In genomic region chr2:220998156-220998555, GRCh38 we compare ENCODE assay signal across 22 cellular contexts.
DNase-seq lines count a peak whose midpoint lies in the region; ATAC-seq and TF ChIP-seq lines count a peak whose summit lies in the region.
"Had no signal": no experiment of that assay in that cellular context is flagged by ENCODE, and none has a peak within 500 bp of the region (broad histone marks: within the 10 kb centered on the region; RNA-seq: fewer than 3 reads in every experiment).

No MANE protein-coding gene starts in this region.

- no peaks in the 10 kb centered on the region for H3K9me3 ChIP-seq in neural progenitor cell (ENCODE audit: low read depth)
- no peaks in the 10 kb centered on the region for H3K9me3 ChIP-seq in body of pancreas
- H3K9me3 ChIP-seq: A549; BLaER1 treated with 17β-estradiol and CSF1 and Interleukin-3, amounts not matched to agents 10 nM and 100 nM had no signal

- H4K20me1 ChIP-seq in neural progenitor cell (ENCODE audit: low read depth): no peaks in the 10 kb centered on the region
- H4K20me1 ChIP-seq: BLaER1 treated with 17β-estradiol and CSF1 and Interleukin-3, amounts not matched to agents 10 nM and 100 nM had no signal

- no peak overlapping the region for H3K9ac ChIP-seq in neural progenitor cell
- H3K9ac ChIP-seq: BLaER1 treated with 17β-estradiol and CSF1 and Interleukin-3, amounts not matched to agents 10 nM and 100 nM had no signal

- TF ChIP-seq CTCF in neural progenitor cell (IDR thresholded peaks at IDR 0.05) (no peak), body of pancreas (IDR thresholded peaks at IDR 0.05) (no peak)

- H3K4me1 Mint-ChIP-seq in activated CD4-positive, alpha-beta T cell treated with anti-CD3 and anti-CD28 coated beads, Interleukin-2, amount 10 ng/mL, durations not matched to agents 24 days and 14 days: no peaks in the 10 kb centered on the region
- no peaks in the 10 kb centered on the region for H3K4me1 Mint-ChIP-seq in activated CD4-positive, alpha-beta T cell treated with anti-CD3 and anti-CD28 coated beads, Interleukin-2, amount 10 ng/mL, durations not matched to agents 7 days and 5 days
- peaks cover 2% of the 10 kb centered on the region for H3K4me1 Mint-ChIP-seq in neural progenitor cell
- no peaks in the 10 kb centered on the region for H3K4me1 Mint-ChIP-seq in stimulated activated memory B cell treated with anti-CD40 and anti-IgM and Interleukin-4, amounts not matched to agents 10 μg/mL and 1 μg/mL and 100 μg/mL, for 72 hours
- H3K4me1 Mint-ChIP-seq: B cell had no signal

- no peaks in the 10 kb centered on the region for H3K79me2 ChIP-seq in neural progenitor cell (ENCODE audit: low read depth)

- intact Hi-C loops in activated CD4-positive, alpha-beta T cell treated with anti-CD3 and anti-CD28 coated beads, Interleukin-2, amount 10 ng/mL, durations not matched to agents 24 days and 14 days (cut with micrococcal nuclease): no loop called here
- intact Hi-C loops in body of pancreas (cut with DNase I): no loop called here

- H3K27me3 Mint-ChIP-seq in activated CD4-positive, alpha-beta T cell treated with anti-CD3 and anti-CD28 coated beads, Interleukin-2, amount 10 ng/mL, durations not matched to agents 24 days and 14 days: peaks cover 3% of the 10 kb centered on the region
- H3K27me3 Mint-ChIP-seq in activated CD4-positive, alpha-beta T cell treated with anti-CD3 and anti-CD28 coated beads, Interleukin-2, amount 10 ng/mL, durations not matched to agents 7 days and 5 days: peaks cover 3% of the 10 kb centered on the region
- peaks cover 2% of the 10 kb centered on the region for H3K27me3 Mint-ChIP-seq in neural progenitor cell (ENCODE audit: insufficient read depth, low read depth)
- peaks cover 9% of the 10 kb centered on the region for H3K27me3 Mint-ChIP-seq in stimulated activated memory B cell treated with anti-CD40 and anti-IgM and Interleukin-4, amounts not matched to agents 10 μg/mL and 1 μg/mL and 100 μg/mL, for 72 hours

- DNase-seq in activated CD4-positive, alpha-beta T cell treated with anti-CD3 and anti-CD28 coated beads, Interleukin-2, amount 10 ng/mL, durations not matched to agents 24 days and 14 days: peak; percentile 35
- no peak for DNase-seq in activated CD4-positive, alpha-beta T cell treated with anti-CD3 and anti-CD28 coated beads, Interleukin-2, amount 10 ng/mL, durations not matched to agents 7 days and 5 days
- DNase-seq in SK-N-DZ (ENCODE audit: low spot score): peak; percentile 73
- DNase-seq in neural progenitor cell (ENCODE audit: low spot score): no peak
- DNase-seq in body of pancreas: no peak
- DNase-seq in NCI-H2107 treated with DMSO at 0.1 percent for 48 hours (lab: John Stamatoyannopoulos, UW; ENCODE audit: unreplicated experiment): no peak
- DNase-seq: AML-193; CD4-positive, alpha-beta T cell; CD8-positive, alpha-beta T cell; DMS 273 treated with DMSO at 0.1 percent for 48 hours; DMS153; DMS53; DMS79; DND-41; GDM1 had no signal

- H3K36me3 ChIP-seq in neural progenitor cell (no peaks in the 10 kb centered on the region), body of pancreas (replicated peaks in 1 of 2; ENCODE audit: insufficient read depth in 1 of 2, low read depth in 2 of 2) (no peaks in the 10 kb centered on the region)
- H3K36me3 ChIP-seq: BLaER1 treated with 17β-estradiol and CSF1 and Interleukin-3, amounts not matched to agents 10 nM and 100 nM had no signal

- no peaks in the 10 kb centered on the region for H3K9me3 Mint-ChIP-seq in activated CD4-positive, alpha-beta T cell treated with anti-CD3 and anti-CD28 coated beads, Interleukin-2, amount 10 ng/mL, durations not matched to agents 24 days and 14 days
- H3K9me3 Mint-ChIP-seq in activated CD4-positive, alpha-beta T cell treated with anti-CD3 and anti-CD28 coated beads, Interleukin-2, amount 10 ng/mL, durations not matched to agents 7 days and 5 days: no peaks in the 10 kb centered on the region
- no peaks in the 10 kb centered on the region for H3K9me3 Mint-ChIP-seq in neural progenitor cell
- no peaks in the 10 kb centered on the region for H3K9me3 Mint-ChIP-seq in stimulated activated memory B cell treated with anti-CD40 and anti-IgM and Interleukin-4, amounts not matched to agents 10 μg/mL and 1 μg/mL and 100 μg/mL, for 72 hours
- H3K9me3 Mint-ChIP-seq: CD4-positive, alpha-beta T cell; CD8-positive, alpha-beta T cell had no signal

- no peak overlapping the region for H3K4me3 Mint-ChIP-seq in activated CD4-positive, alpha-beta T cell treated with anti-CD3 and anti-CD28 coated beads, Interleukin-2, amount 10 ng/mL, durations not matched to agents 24 days and 14 days
- H3K4me3 Mint-ChIP-seq in activated CD4-positive, alpha-beta T cell treated with anti-CD3 and anti-CD28 coated beads, Interleukin-2, amount 10 ng/mL, durations not matched to agents 7 days and 5 days: no peak overlapping the region
- H3K4me3 Mint-ChIP-seq in neural progenitor cell: no peak overlapping the region
- no peak overlapping the region for H3K4me3 Mint-ChIP-seq in stimulated activated memory B cell treated with anti-CD40 and anti-IgM and Interleukin-4, amounts not matched to agents 10 μg/mL and 1 μg/mL and 100 μg/mL, for 72 hours
- H3K4me3 Mint-ChIP-seq: B cell; CD4-positive, alpha-beta T cell; CD8-positive, alpha-beta T cell had no signal

- no peaks in the 10 kb centered on the region for H3K4me1 ChIP-seq in neural progenitor cell
- no peaks in the 10 kb centered on the region for H3K4me1 ChIP-seq in body of pancreas
- H3K4me1 ChIP-seq: A549; BLaER1 treated with 17β-estradiol and CSF1 and Interleukin-3, amounts not matched to agents 10 nM and 100 nM had no signal

- H2AFZ ChIP-seq in neural progenitor cell (replicated peaks): peak overlapping the region; percentile 79

- H3K4me2 ChIP-seq in neural progenitor cell: no peak overlapping the region
- H3K4me2 ChIP-seq: A549; BLaER1 treated with 17β-estradiol and CSF1 and Interleukin-3, amounts not matched to agents 10 nM and 100 nM had no signal

- H3K4me3 ChIP-seq in neural progenitor cell: no peak overlapping the region
- H3K4me3 ChIP-seq in body of pancreas: no peak overlapping the region
- H3K4me3 ChIP-seq: A549; BLaER1 treated with 17β-estradiol and CSF1 and Interleukin-3, amounts not matched to agents 10 nM and 100 nM; GM12878 had no signal

- TF ChIP-seq POLR2A in body of pancreas (IDR thresholded peaks at IDR 0.05): no peak

- no peaks in the 10 kb centered on the region for H3K27me3 ChIP-seq in neural progenitor cell
- no peaks in the 10 kb centered on the region for H3K27me3 ChIP-seq in body of pancreas
- H3K27me3 ChIP-seq: BLaER1 treated with 17β-estradiol and CSF1 and Interleukin-3, amounts not matched to agents 10 nM and 100 nM had no signal

- POLR2A ChIA-PET in activated CD4-positive, alpha-beta T cell treated with anti-CD3 and anti-CD28 coated beads, Interleukin-2, amount 10 ng/mL, durations not matched to agents 7 days and 5 days (lab: Charles Lee): no interaction called here

- H3K27ac ChIP-seq in neural progenitor cell: no peak overlapping the region
- no peak overlapping the region for H3K27ac ChIP-seq in body of pancreas
- H3K27ac ChIP-seq: 22Rv1; A549; BLaER1 treated with 17β-estradiol and CSF1 and Interleukin-3, amounts not matched to agents 10 nM and 100 nM; C4-2B had no signal

- CTCF ChIA-PET in activated CD4-positive, alpha-beta T cell treated with anti-CD3 and anti-CD28 coated beads, Interleukin-2, amount 10 ng/mL, durations not matched to agents 7 days and 5 days (lab: Charles Lee): no interaction called here

- no peaks in the 10 kb centered on the region for H3K36me3 Mint-ChIP-seq in activated CD4-positive, alpha-beta T cell treated with anti-CD3 and anti-CD28 coated beads, Interleukin-2, amount 10 ng/mL, durations not matched to agents 24 days and 14 days (ENCODE audit: low read depth)
- no peaks in the 10 kb centered on the region for H3K36me3 Mint-ChIP-seq in activated CD4-positive, alpha-beta T cell treated with anti-CD3 and anti-CD28 coated beads, Interleukin-2, amount 10 ng/mL, durations not matched to agents 7 days and 5 days (ENCODE audit: low read depth)
- H3K36me3 Mint-ChIP-seq in neural progenitor cell: no peaks in the 10 kb centered on the region
- H3K36me3 Mint-ChIP-seq in stimulated activated memory B cell treated with anti-CD40 and anti-IgM and Interleukin-4, amounts not matched to agents 10 μg/mL and 1 μg/mL and 100 μg/mL, for 72 hours: no peaks in the 10 kb centered on the region
- H3K36me3 Mint-ChIP-seq: CD8-positive, alpha-beta T cell had no signal

- 26 to 38% methylated on average over 2 of the region's 2 CpGs for WGBS in body of pancreas, 2 donors

- peak; percentile 31 for ATAC-seq in stimulated activated memory B cell treated with anti-CD40 and anti-IgM and Interleukin-4, amounts not matched to agents 10 μg/mL and 1 μg/mL and 100 μg/mL, for 72 hours
- ATAC-seq in body of pancreas: no peak
- ATAC-seq: A549; CD8-positive, alpha-beta T cell; GM12878 had no signal

- no peaks in the 10 kb centered on the region for H3F3A ChIP-seq in neural progenitor cell (ENCODE audit: low read depth)

- H3K27ac Mint-ChIP-seq in activated CD4-positive, alpha-beta T cell treated with anti-CD3 and anti-CD28 coated beads, Interleukin-2, amount 10 ng/mL, durations not matched to agents 24 days and 14 days: no peak overlapping the region
- H3K27ac Mint-ChIP-seq in activated CD4-positive, alpha-beta T cell treated with anti-CD3 and anti-CD28 coated beads, Interleukin-2, amount 10 ng/mL, durations not matched to agents 7 days and 5 days: no peak overlapping the region
- no peak overlapping the region for H3K27ac Mint-ChIP-seq in neural progenitor cell
- H3K27ac Mint-ChIP-seq in stimulated activated memory B cell treated with anti-CD40 and anti-IgM and Interleukin-4, amounts not matched to agents 10 μg/mL and 1 μg/mL and 100 μg/mL, for 72 hours: no peak overlapping the region
- H3K27ac Mint-ChIP-seq: B cell; CD4-positive, alpha-beta T cell; CD8-positive, alpha-beta T cell had no signal

Comparison
In these comparisons a context has a peak if more than half of its experiments do, and no peak if none do; other contexts are left out.
1. DNase-seq: peak in activated CD4-positive, alpha-beta T cell treated with anti-CD3 and anti-CD28 coated beads, Interleukin-2, amount 10 ng/mL, durations not matched to agents 24 days and 14 days (single experiment) and SK-N-DZ (single experiment); none in activated CD4-positive, alpha-beta T cell treated with anti-CD3 and anti-CD28 coated beads, Interleukin-2, amount 10 ng/mL, durations not matched to agents 7 days and 5 days (single experiment), neural progenitor cell (single experiment), body of pancreas (0 of 4) and NCI-H2107 treated with DMSO at 0.1 percent for 48 hours (single experiment).